ENCODE assay signal across 20 cellular contexts in genomic region chr17:28492352-28493310, GRCh38. TPM values are rescaled to one million over a fixed set of nuclear protein-coding genes. Genes with fewer than 3 reads are reported as not detected.
A peak's percentile ranks its signal among the peaks of the same experiment; 100 is the strongest.
DNase-seq lines count a peak whose midpoint lies in the region; TF ChIP-seq lines count a peak whose summit lies in the region.
"Had no signal": no experiment of that assay in that cellular context is flagged by ENCODE, and none has a peak within 500 bp of the region (broad histone marks: within the 10 kb centered on the region; RNA-seq: fewer than 3 reads in every experiment).

No MANE protein-coding gene starts in this region.

- peaks cover 3% of the 10 kb centered on the region for H3K79me1 ChIP-seq in neuronal stem cell (ENCODE audit: low read depth, low read length)

- POLR2A ChIA-PET in HEK293 (lab: Yijun Ruan, JAX), result no interaction called here

- no peak overlapping the region for H3K14ac ChIP-seq in neuronal stem cell (ENCODE audit: low read length)

- H3K4me3 Mint-ChIP-seq in endothelial cell (ENCODE audit: unreplicated experiment), result peak overlapping the region; percentile 2
- H3K4me3 Mint-ChIP-seq: activated T-helper 17 cell treated with anti-CD3 and anti-CD28 coated beads, Interleukin-2, amount 50 U/mL, for 72 hours; T-helper 2 cell treated with Interferon-gamma antibody and Interleukin-4, amounts not matched to agents 5 μg/mL and 100 μg/mL, for 36 hours had no signal

- intact Hi-C loops in spleen (cut with DNase I; ENCODE audit: low total_unique reads), result loop anchor here (5.0 kb wide), 2 partner anchors 50 to 120 kb away; partner anchors contain the start of gene RSKR

- H2BK15ac ChIP-seq in neuronal stem cell (ENCODE audit: low read length), result no peak overlapping the region

- peaks cover 0 to 30% (median 0%) of the 10 kb centered on the region in 3 experiments for H3K27me3 ChIP-seq in neuronal stem cell (ENCODE audit: control insufficient read depth in 3 of 3, insufficient read depth in 3 of 3, low read depth in 1 of 3, low read length in 3 of 3)
- peaks cover 0 to 19% (median 0%) of the 10 kb centered on the region in 7 donors for H3K27me3 ChIP-seq in spleen (replicated peaks in 1 of 7)

- no peak overlapping the region for H3K4me2 ChIP-seq in neuronal stem cell (ENCODE audit: insufficient read depth, low read length, poor library complexity, severe bottlenecking)

- peaks cover 6% of the 10 kb centered on the region for H3K4me1 Mint-ChIP-seq in endothelial cell (ENCODE audit: unreplicated experiment)
- H3K4me1 Mint-ChIP-seq: activated T-helper 17 cell treated with anti-CD3 and anti-CD28 coated beads, Interleukin-2, amount 50 U/mL, for 72 hours had no signal

- no peak overlapping the region for H2AK5ac ChIP-seq in neuronal stem cell (ENCODE audit: low read depth, low read length)

- H3K27ac ChIP-seq in HEK293 (ENCODE audit: extremely low read depth, low read depth, low read length) (no peak overlapping the region), neuronal stem cell (replicated peaks; ENCODE audit: low read length) (no peak overlapping the region), spleen (no peak overlapping the region)
- H3K27ac ChIP-seq: adrenal gland, gastrocnemius medialis had no signal

- H3K9me3 ChIP-seq in HEK293 (ENCODE audit: control insufficient read depth, insufficient read depth, low read depth, low read length), result no peaks in the 10 kb centered on the region
- H3K9me3 ChIP-seq in neuronal stem cell (replicated peaks in 1 of 2; ENCODE audit: control insufficient read depth in 2 of 2, insufficient read depth in 1 of 2, low read depth in 1 of 2, low read length in 2 of 2), result no peaks in the 10 kb centered on the region
- no peaks in the 10 kb centered on the region for H3K9me3 ChIP-seq in spleen
- H3K9me3 ChIP-seq: adrenal gland, gastrocnemius medialis, suprapubic skin had no signal

- no peak overlapping the region for H4K8ac ChIP-seq in neuronal stem cell (ENCODE audit: low read depth, low read length)

- H3K4me3 ChIP-seq in HEK293 (ENCODE audit: low read depth, low read length) (no peak overlapping the region), neuronal stem cell (ENCODE audit: low read length in 2 of 2) (no peak overlapping the region), spleen (no peak overlapping the region)
- H3K4me3 ChIP-seq: adrenal gland, gastrocnemius medialis, suprapubic skin had no signal

- no peak overlapping the region for H2BK5ac ChIP-seq in neuronal stem cell (ENCODE audit: low read length)

- H3K36me3 Mint-ChIP-seq in endothelial cell (ENCODE audit: low read depth, unreplicated experiment), result peaks cover 5% of the 10 kb centered on the region

- H3K27ac Mint-ChIP-seq in endothelial cell (ENCODE audit: unreplicated experiment), result peak overlapping the region; percentile 57
- H3K27ac Mint-ChIP-seq: activated T-helper 17 cell treated with anti-CD3 and anti-CD28 coated beads, Interleukin-2, amount 50 U/mL, for 72 hours; T-helper 2 cell treated with Interferon-gamma antibody and Interleukin-4, amounts not matched to agents 5 μg/mL and 100 μg/mL, for 36 hours had no signal

- no peaks in the 10 kb centered on the region for H3K9me3 Mint-ChIP-seq in endothelial cell (ENCODE audit: unreplicated experiment)
- H3K9me3 Mint-ChIP-seq: activated T-helper 17 cell treated with anti-CD3 and anti-CD28 coated beads, Interleukin-2, amount 50 U/mL, for 72 hours; T-helper 2 cell treated with Interferon-gamma antibody and Interleukin-4, amounts not matched to agents 5 μg/mL and 100 μg/mL, for 36 hours had no signal

- peak overlapping the region; percentile 48 for H2BK12ac ChIP-seq in neuronal stem cell (ENCODE audit: low read length)

- H2BK120ac ChIP-seq in neuronal stem cell (ENCODE audit: low read depth, low read length), result no peak overlapping the region

- H3K36me3 ChIP-seq in HEK293 (ENCODE audit: control insufficient read depth in 2 of 2, insufficient read depth in 1 of 2, low read length in 2 of 2) (no peaks in the 10 kb centered on the region), neuronal stem cell (replicated peaks in 1 of 2; ENCODE audit: control insufficient read depth in 2 of 2, insufficient read depth in 2 of 2, low read length in 2 of 2) (no peaks in the 10 kb centered on the region), spleen (no peaks in the 10 kb centered on the region)
- H3K36me3 ChIP-seq: adrenal gland, gastrocnemius medialis, suprapubic skin had no signal

- H3K18ac ChIP-seq in neuronal stem cell (ENCODE audit: low read length), result no peak overlapping the region

- no peak overlapping the region for H3K9ac ChIP-seq in neuronal stem cell (ENCODE audit: low read depth, low read length, poor library complexity)

- no CpG with 5 or more reads among the region's 4 CpGs for WGBS in neuronal stem cell (ENCODE audit: extremely low coverage in 2 of 2, insufficient read length in 2 of 2, insufficient replicate concordance in 1 of 2), 2 donors
- 49 to 65% (median 55%) methylated on average over 4 of the region's 4 CpGs for WGBS in spleen, 5 donors

- CTCF ChIA-PET in HEK293 (lab: Yijun Ruan, JAX), result interaction anchor here (0.6 to 7.1 kb wide), 6 partner anchors 26 to 122 kb away, joined by 3 to 155 read pairs (median 5); no protein-coding TSS in a partner anchor

- no peak overlapping the region for H4K91ac ChIP-seq in neuronal stem cell (ENCODE audit: low read depth, low read length, poor library complexity)

- H3K23ac ChIP-seq in neuronal stem cell (ENCODE audit: low read depth, low read length, poor library complexity), result no peak overlapping the region

- no peak overlapping the region for H2AFZ ChIP-seq in neuronal stem cell (ENCODE audit: low read length)

- no peak overlapping the region for H3K4ac ChIP-seq in neuronal stem cell (ENCODE audit: low read length)

- H3K4me1 ChIP-seq in HEK293 (ENCODE audit: control insufficient read depth, insufficient read depth, low read length) (no peaks in the 10 kb centered on the region), neuronal stem cell (ENCODE audit: control insufficient read depth in 2 of 2, insufficient read depth in 1 of 2, low read depth in 1 of 2, low read length in 2 of 2) (no peaks in the 10 kb centered on the region), spleen (peaks cover 0 to 9% (median 0%) of the 10 kb centered on the region in 6 donors)
- H3K4me1 ChIP-seq: adrenal gland, gastrocnemius medialis had no signal

- H3K27me3 Mint-ChIP-seq in endothelial cell (ENCODE audit: unreplicated experiment), result peaks cover 6% of the 10 kb centered on the region

- TF ChIP-seq CTCF in HEK293 (tag by site-specific recombination; IDR thresholded peaks at IDR 0.05) (no peak), endothelial cell (IDR thresholded peaks at IDR 0.05; ENCODE audit: unreplicated experiment) (no peak), spleen (IDR thresholded peaks at IDR 0.05 in 8 of 11, conservative IDR thresholded peaks at IDR 0.05 in 3 of 11) (no peak)

- peak; percentile 54 for DNase-seq in OCI-M1 (lab: John Stamatoyannopoulos, UW)
- DNase-seq in endothelial cell (ENCODE audit: low spot score), result no peak
- no peak for DNase-seq in neuronal stem cell (ENCODE audit: low spot score)
- DNase-seq in DMS53 (lab: John Stamatoyannopoulos, UW), result no peak
- DNase-seq in spleen, result no peak
- no peak for DNase-seq in NCI-H2081 (lab: John Stamatoyannopoulos, UW)
- DNase-seq: central memory CD4-positive, alpha-beta T cell; gastrocnemius medialis; NCI-H1694; NCI-H524 treated with DMSO at 0.1 percent for 48 hours; PC-3 had no signal

- no peak for TF ChIP-seq POLR2A in spleen (IDR thresholded peaks at IDR 0.05)

TF ChIP-seq in HEK293, 187 proteins besides CTCF, POLR2A, EP300 and RAD21:
- TF ChIP-seq ZBTB8A (tag by site-specific recombination; IDR thresholded peaks at IDR 0.05) (no peak), ZBTB17 (tag by site-specific recombination; IDR thresholded peaks at IDR 0.05) (peak; percentile 81), ZNF558 (tag by site-specific recombination; IDR thresholded peaks at IDR 0.05) (no peak), SETDB1 (IDR thresholded peaks at IDR 0.05; ENCODE audit: insufficient read length, low read length) (peak; percentile 38), ZNF23 (tag by site-specific recombination; IDR thresholded peaks at IDR 0.05; ENCODE audit: borderline replicate concordance) (peak; percentile 86; the same call in 1 of the 2 replicates), ZNF202 (tag by site-specific recombination; IDR thresholded peaks at IDR 0.05; ENCODE audit: borderline replicate concordance) (no peak), ZNF580 (tag by site-specific recombination; IDR thresholded peaks at IDR 0.05) (no peak), ZNF514 (tag by site-specific recombination; IDR thresholded peaks at IDR 0.05) (no peak)
- TF ChIP-seq, protein P1, sequence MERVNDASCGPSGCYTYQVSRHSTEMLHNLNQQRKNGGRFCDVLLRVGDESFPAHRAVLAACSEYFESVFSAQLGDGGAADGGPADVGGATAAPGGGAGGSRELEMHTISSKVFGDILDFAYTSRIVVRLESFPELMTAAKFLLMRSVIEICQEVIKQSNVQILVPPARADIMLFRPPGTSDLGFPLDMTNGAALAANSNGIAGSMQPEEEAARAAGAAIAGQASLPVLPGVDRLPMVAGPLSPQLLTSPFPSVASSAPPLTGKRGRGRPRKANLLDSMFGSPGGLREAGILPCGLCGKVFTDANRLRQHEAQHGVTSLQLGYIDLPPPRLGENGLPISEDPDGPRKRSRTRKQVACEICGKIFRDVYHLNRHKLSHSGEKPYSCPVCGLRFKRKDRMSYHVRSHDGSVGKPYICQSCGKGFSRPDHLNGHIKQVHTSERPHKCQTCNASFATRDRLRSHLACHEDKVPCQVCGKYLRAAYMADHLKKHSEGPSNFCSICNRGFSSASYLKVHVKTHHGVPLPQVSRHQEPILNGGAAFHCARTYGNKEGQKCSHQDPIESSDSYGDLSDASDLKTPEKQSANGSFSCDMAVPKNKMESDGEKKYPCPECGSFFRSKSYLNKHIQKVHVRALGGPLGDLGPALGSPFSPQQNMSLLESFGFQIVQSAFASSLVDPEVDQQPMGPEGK (tag by site-specific recombination; IDR thresholded peaks at IDR 0.05), result no peak

RNA-seq across cellular contexts. Expression of gene FOXN1, which starts 13.5 kb away (rescaled TPM):
- total RNA-seq in endothelial cell (ENCODE audit: unreplicated experiment) (not detected), spleen (not detected)
- not detected for polyA plus RNA-seq in neuronal stem cell (2013, experiment 1 of 2)
- polyA plus RNA-seq in neuronal stem cell (2013, experiment 2 of 2), result not detected
- not detected for polyA plus RNA-seq in spleen
- total RNA-seq: activated T-helper 17 cell treated with anti-CD3 and anti-CD28 coated beads, Interleukin-2, amount 50 U/mL, for 72 hours; adrenal gland; gastrocnemius medialis; H1; liver; osteocyte; PC-3; SK-MEL-5 had no signal
- polyA plus RNA-seq: adrenal gland, H1, liver had no signal

RNA-seq across cellular contexts. Expression of gene SLC13A2, which starts 19.2 kb away (rescaled TPM):
- total RNA-seq in endothelial cell (ENCODE audit: unreplicated experiment) (not detected), spleen (not detected)
- polyA plus RNA-seq in neuronal stem cell (2013, experiment 1 of 2), result not detected
- polyA plus RNA-seq in neuronal stem cell (2013, experiment 2 of 2), result not detected
- under 1 TPM in 1 of 3 donors, not detected in 2; 0.03 TPM for polyA plus RNA-seq in spleen
- total RNA-seq: activated T-helper 17 cell treated with anti-CD3 and anti-CD28 coated beads, Interleukin-2, amount 50 U/mL, for 72 hours; adrenal gland; H1; osteocyte; PC-3; SK-MEL-5 had no signal
- polyA plus RNA-seq: H1 had no signal

RNA-seq across cellular contexts. Expression of gene UNC119, which starts 59.8 kb away (rescaled TPM):
- total RNA-seq in endothelial cell (ENCODE audit: unreplicated experiment), result 47.2 TPM
- polyA plus RNA-seq in neuronal stem cell (2013, experiment 1 of 2), result 79.0 TPM
- polyA plus RNA-seq in neuronal stem cell (2013, experiment 2 of 2), result 76.0 TPM
- 10 to 100 TPM; 41.5 to 76.0 (median 65.7) TPM for total RNA-seq in spleen
- polyA plus RNA-seq in spleen, result 10 to 100 TPM; 52.9 to 68.6 (median 59.1) TPM
